ENCODE assay signal across 16 cellular contexts in genomic region chr1:186033744-186034345, GRCh38.
DNase-seq lines count a peak whose midpoint lies in the region; ATAC-seq and TF ChIP-seq lines count a peak whose summit lies in the region.
"Had no signal": no experiment of that assay in that cellular context is flagged by ENCODE, and none has a peak within 500 bp of the region (broad histone marks: within the 10 kb centered on the region; RNA-seq: fewer than 3 reads in every experiment).

No MANE protein-coding gene starts in this region.

- peak; percentile 66; the same call in 2 of the 3 replicates for ATAC-seq in RWPE2 (ENCODE audit: low read depth)
- ATAC-seq: A549 had no signal

- peak; percentile 40 for DNase-seq in NCI-H82 (lab: John Stamatoyannopoulos, UW)
- no peak for DNase-seq in NCI-H82 treated with DMSO at 0.1 percent for 48 hours (lab: John Stamatoyannopoulos, UW; ENCODE audit: unreplicated experiment)
- no peak for DNase-seq in RWPE2 (ENCODE audit: low spot score)
- peak; percentile 20 for DNase-seq in fibroblast of mammary gland (ENCODE audit: low read depth)
- DNase-seq in retinal pigment epithelial cell (ENCODE audit: low read depth) = peak; percentile 81
- no peak for DNase-seq in tibial nerve (ENCODE audit: low spot score in 2 of 2)
- no peak for DNase-seq in Ammon's horn (ENCODE audit: low spot score)
- no peak for DNase-seq in NCI-H774 (lab: John Stamatoyannopoulos, UW)
- DNase-seq: activated gamma-delta T cell, HFFc6, NCI-H1092 treated with DMSO at 0.1 percent for 48 hours, nucleus accumbens, SHP77 treated with DMSO at 0.1 percent for 48 hours, testis had no signal

- TF ChIP-seq POLR2A in tibial nerve (IDR thresholded peaks at IDR 0.05) = no peak

- TF ChIP-seq EP300 in tibial nerve (IDR thresholded peaks at IDR 0.05) = no peak

- H3K27me3 ChIP-seq in RWPE2 (ENCODE audit: insufficient read depth, poor library complexity, severe bottlenecking) (no peaks in the 10 kb centered on the region), tibial nerve (no peaks in the 10 kb centered on the region)
- H3K27me3 ChIP-seq: cardiac muscle cell, testis had no signal

- H3K27ac ChIP-seq in RWPE2 (ENCODE audit: poor library complexity, severe bottlenecking) (peak overlapping the region; percentile 7), tibial nerve (no peak overlapping the region)
- H3K27ac ChIP-seq: A549, cardiac muscle cell, testis had no signal

- H3K9me3 ChIP-seq in RWPE2 (ENCODE audit: severe bottlenecking) (peaks cover 3% of the 10 kb centered on the region), tibial nerve (peaks cover 0 to 16% (median 0%) of the 10 kb centered on the region in 4 donors)
- H3K9me3 ChIP-seq: A549, testis had no signal

- WGBS in tibial nerve, 2 donors = 10 to 29% methylated on average over 2 of the region's 2 CpGs

- TF ChIP-seq CTCF in RWPE2 (IDR thresholded peaks at IDR 0.05; ENCODE audit: poor library complexity, severe bottlenecking) (no peak), fibroblast of mammary gland (conservative IDR thresholded peaks at IDR 0.05; ENCODE audit: control insufficient read depth, insufficient read depth, low read depth, low read length) (no peak), retinal pigment epithelial cell (conservative IDR thresholded peaks at IDR 0.05; ENCODE audit: low read depth, low read length) (no peak), tibial nerve (IDR thresholded peaks at IDR 0.05) (no peak)

- H3K4me3 ChIP-seq in RWPE2 (ENCODE audit: severe bottlenecking) (no peak overlapping the region), fibroblast of mammary gland (ENCODE audit: control insufficient read depth, low read depth, low read length) (no peak overlapping the region), retinal pigment epithelial cell (ENCODE audit: low read length) (no peak overlapping the region), tibial nerve (no peak overlapping the region)
- H3K4me3 ChIP-seq: A549, cardiac muscle cell, testis had no signal

- H3K4me1 ChIP-seq in RWPE2 (ENCODE audit: insufficient read depth, poor library complexity, severe bottlenecking) = peaks cover 9% of the 10 kb centered on the region
- H3K4me1 ChIP-seq in tibial nerve = no peaks in the 10 kb centered on the region
- H3K4me1 ChIP-seq: A549, testis had no signal

- H3K36me3 ChIP-seq in RWPE2 (ENCODE audit: low read depth) (no peaks in the 10 kb centered on the region), tibial nerve (no peaks in the 10 kb centered on the region)

Comparison
In these comparisons a context has a peak if more than half of its experiments do, and no peak if none do; other contexts are left out.
1. DNase-seq: peak in NCI-H82 (single experiment), fibroblast of mammary gland (single experiment) and retinal pigment epithelial cell (single experiment); none in NCI-H82 treated with DMSO at 0.1 percent for 48 hours (single experiment), RWPE2 (single experiment), tibial nerve (0 of 2), Ammon's horn (single experiment) and NCI-H774 (single experiment).